In genomic region chr21:36948686-36949085, GRCh38 we compare ENCODE assay signal across 1 cellular context.
TF ChIP-seq lines count a peak whose summit lies in the region.

No MANE protein-coding gene starts in this region.

TF ChIP-seq in HepG2, 621 proteins besides CTCF, POLR2A, EP300 and RAD21:
- TF ChIP-seq ZNF574 (CRISPR knock-in tag; IDR thresholded peaks at IDR 0.05) (no peak), ZBTB7B (CRISPR knock-in tag; IDR thresholded peaks at IDR 0.05) (no peak), CEBPB (IDR thresholded peaks at IDR 0.05; ENCODE audit: borderline replicate concordance, low read depth, low read length) (peak; percentile 75), ZNF607 (CRISPR knock-in tag; IDR thresholded peaks at IDR 0.05; ENCODE audit: borderline replicate concordance) (no peak), GMEB2 (CRISPR knock-in tag; IDR thresholded peaks at IDR 0.05; ENCODE audit: low read depth) (no peak), CCDC6 (CRISPR knock-in tag; IDR thresholded peaks at IDR 0.05) (no peak), CEBPG (CRISPR knock-in tag; IDR thresholded peaks at IDR 0.05) (peak; percentile 55; the same call in 1 of the 2 replicates), FOXK2 (IDR thresholded peaks at IDR 0.05) (no peak), ZNF280D (CRISPR knock-in tag; IDR thresholded peaks at IDR 0.05) (no peak)
- TF ChIP-seq, protein P1, sequence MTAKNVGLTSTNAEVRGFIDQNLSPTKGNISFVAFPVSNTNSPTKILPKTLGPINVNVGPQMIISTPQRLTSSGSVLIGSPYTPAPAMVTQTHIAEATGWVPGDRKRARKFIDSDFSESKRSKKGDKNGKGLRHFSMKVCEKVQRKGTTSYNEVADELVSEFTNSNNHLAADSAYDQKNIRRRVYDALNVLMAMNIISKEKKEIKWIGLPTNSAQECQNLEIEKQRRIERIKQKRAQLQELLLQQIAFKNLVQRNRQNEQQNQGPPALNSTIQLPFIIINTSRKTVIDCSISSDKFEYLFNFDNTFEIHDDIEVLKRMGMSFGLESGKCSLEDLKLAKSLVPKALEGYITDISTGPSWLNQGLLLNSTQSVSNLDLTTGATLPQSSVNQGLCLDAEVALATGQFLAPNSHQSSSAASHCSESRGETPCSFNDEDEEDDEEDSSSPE (CRISPR knock-in tag; IDR thresholded peaks at IDR 0.05), result no peak
